14 cellular contexts compared by ENCODE assay signal in the genomic region with DNA sequence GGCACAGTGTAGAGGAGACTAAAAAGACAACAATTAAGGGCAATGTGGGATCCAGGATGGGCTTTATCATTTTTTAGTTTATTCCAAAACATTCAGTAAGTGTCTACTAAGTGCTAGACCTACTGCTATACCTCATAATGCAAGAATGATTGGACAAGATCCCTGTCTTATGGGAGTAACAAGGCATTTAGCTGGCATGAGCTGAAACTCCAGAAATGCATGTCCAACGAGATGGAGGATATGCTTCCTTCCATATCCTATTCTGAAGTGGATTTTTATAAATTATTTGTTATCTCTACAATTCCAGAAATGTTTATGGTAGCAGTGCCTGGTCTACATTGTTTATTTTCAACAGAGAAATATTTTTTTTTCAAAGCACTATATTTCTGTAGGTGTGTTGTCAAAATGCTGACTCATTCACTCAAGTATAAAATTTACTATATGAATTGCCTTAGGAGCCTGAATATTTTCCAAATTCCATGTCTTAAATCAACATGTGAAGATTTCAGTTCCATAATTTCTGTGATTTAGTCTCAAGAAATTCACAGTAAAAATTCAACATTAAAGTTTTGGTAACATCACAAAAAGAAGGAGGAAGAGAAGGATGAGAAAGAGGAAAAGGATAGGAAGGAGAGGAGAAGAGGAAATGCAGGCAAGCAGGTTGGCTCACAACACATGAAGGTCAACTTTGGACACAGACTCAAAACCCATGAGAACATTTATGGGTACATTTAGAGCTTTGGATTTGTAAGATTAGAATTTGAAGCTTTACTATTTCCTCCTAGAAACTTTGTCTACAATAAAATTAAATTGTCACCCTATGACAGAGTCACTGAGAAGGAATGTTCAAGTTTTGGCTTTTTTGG.
DNase-seq lines count a peak whose midpoint lies in the region; ATAC-seq and TF ChIP-seq lines count a peak whose summit lies in the region.
"Had no signal": no experiment of that assay in that cellular context is flagged by ENCODE, and none has a peak within 500 bp of the region (broad histone marks: within the 10 kb centered on the region; RNA-seq: fewer than 3 reads in every experiment).

No MANE protein-coding gene starts in this region.

- H3K9me3 ChIP-seq in PC-9 (ENCODE audit: insufficient read depth, low read depth) (no peaks in the 10 kb centered on the region), iPS-20b (ENCODE audit: insufficient read depth, low read depth, low read length) (no peaks in the 10 kb centered on the region), smooth muscle cell (replicated peaks; ENCODE audit: low read depth) (no peaks in the 10 kb centered on the region), right cardiac atrium (ENCODE audit: control insufficient read depth, low read length) (no peaks in the 10 kb centered on the region)
- H3K9me3 ChIP-seq: HAP-1 had no signal

- intact Hi-C loops in PC-9 (cut with micrococcal nuclease; ENCODE audit: unreplicated experiment) = no loop called here
- intact Hi-C loops in right cardiac atrium (cut with DNase I) = no loop called here

- H3K27ac ChIP-seq in GM23338 (ENCODE audit: low read depth) = peak overlapping the region; percentile 34; the same call in 1 of the 2 replicates
- H3K27ac ChIP-seq in PC-9 = peak overlapping the region; percentile 51
- H3K27ac ChIP-seq in iPS-20b (ENCODE audit: low read length) = peak overlapping the region; percentile 24
- H3K27ac ChIP-seq in smooth muscle cell (ENCODE audit: low read depth) = no peak overlapping the region
- H3K27ac ChIP-seq in right cardiac atrium (ENCODE audit: low read length) = no peak overlapping the region

- no peaks in the 10 kb centered on the region for H3K9me2 ChIP-seq in GM23338 (ENCODE audit: insufficient read depth)
- H3K9me2 ChIP-seq in PC-9 (ENCODE audit: insufficient read depth) = no peaks in the 10 kb centered on the region

- H3K4me1 ChIP-seq in GM23338 (ENCODE audit: insufficient read depth) = peaks cover 15% of the 10 kb centered on the region
- peaks cover 12% of the 10 kb centered on the region for H3K4me1 ChIP-seq in PC-9 (replicated peaks; ENCODE audit: insufficient read depth)
- H3K4me1 ChIP-seq in iPS-20b (ENCODE audit: insufficient read depth, low read length) = peaks cover 15% of the 10 kb centered on the region
- H3K4me1 ChIP-seq in smooth muscle cell (ENCODE audit: low read depth) = no peaks in the 10 kb centered on the region
- H3K4me1 ChIP-seq in right cardiac atrium (ENCODE audit: control insufficient read depth, insufficient read depth, low read length) = no peaks in the 10 kb centered on the region
- H3K4me1 ChIP-seq: HAP-1 had no signal

- H3K9ac ChIP-seq in iPS-20b (ENCODE audit: low read depth, low read length) (no peak overlapping the region), smooth muscle cell (ENCODE audit: low read depth) (no peak overlapping the region)

- H3K36me3 ChIP-seq in GM23338 (ENCODE audit: insufficient read depth) = no peaks in the 10 kb centered on the region
- no peaks in the 10 kb centered on the region for H3K36me3 ChIP-seq in PC-9 (ENCODE audit: low read depth)
- no peaks in the 10 kb centered on the region for H3K36me3 ChIP-seq in iPS-20b (ENCODE audit: insufficient read depth, low read depth, low read length)
- no peaks in the 10 kb centered on the region for H3K36me3 ChIP-seq in smooth muscle cell (ENCODE audit: low read depth)
- H3K36me3 ChIP-seq: HAP-1 had no signal

- POLR2A ChIA-PET in PC-9 (lab: Charles Lee; ENCODE audit: unreplicated experiment) = no interaction called here

- ATAC-seq in GM23338 = no peak
- no peak for ATAC-seq in GM21529 (IDR thresholded peaks at IDR 0.05; ENCODE audit: unreplicated experiment)
- no peak for ATAC-seq in right cardiac atrium
- ATAC-seq: left ventricle myocardium superior had no signal

- H3K4me3 ChIP-seq in GM23338 (no peak overlapping the region), PC-9 (no peak overlapping the region), iPS-20b (ENCODE audit: low read length) (no peak overlapping the region), smooth muscle cell (no peak overlapping the region), right cardiac atrium (ENCODE audit: low read length) (no peak overlapping the region)
- H3K4me3 ChIP-seq: HAP-1 had no signal

- CTCF ChIA-PET in PC-9 (lab: Charles Lee) = no interaction called here

- no peaks in the 10 kb centered on the region; the same call in 1 of the 3 replicates for H3K9me3 Mint-ChIP-seq in GM23338
- H3K9me3 Mint-ChIP-seq in progenitor cell of endocrine pancreas (ENCODE audit: low read depth) = no peaks in the 10 kb centered on the region
- H3K9me3 Mint-ChIP-seq: activated naive CD4-positive, alpha-beta T cell treated with anti-CD3 and anti-CD28 coated beads, Interleukin-2, amount 10 ng/mL, durations not matched to agents 7 days and 5 days; T-helper 2 cell treated with Interferon-gamma antibody and Interleukin-4, amounts not matched to agents 5 μg/mL and 100 μg/mL, for 36 hours had no signal

- peaks cover 44% of the 10 kb centered on the region for H3K4me1 Mint-ChIP-seq in GM23338
- H3K4me1 Mint-ChIP-seq in progenitor cell of endocrine pancreas (ENCODE audit: low read depth) = no peaks in the 10 kb centered on the region
- H3K4me1 Mint-ChIP-seq: activated naive CD4-positive, alpha-beta T cell treated with anti-CD3 and anti-CD28 coated beads, Interleukin-2, amount 10 ng/mL, durations not matched to agents 7 days and 5 days had no signal

- H3K4me3 Mint-ChIP-seq in GM23338 = no peak overlapping the region; the same call in 2 of the 3 replicates
- no peak overlapping the region for H3K4me3 Mint-ChIP-seq in progenitor cell of endocrine pancreas (ENCODE audit: low read depth)
- H3K4me3 Mint-ChIP-seq: activated naive CD4-positive, alpha-beta T cell treated with anti-CD3 and anti-CD28 coated beads, Interleukin-2, amount 10 ng/mL, durations not matched to agents 7 days and 5 days; T-helper 2 cell treated with Interferon-gamma antibody and Interleukin-4, amounts not matched to agents 5 μg/mL and 100 μg/mL, for 36 hours had no signal

- DNase-seq in GM23338 (ENCODE audit: low spot score) (no peak), PC-9 (no peak), smooth muscle cell (lab: John Stamatoyannopoulos, UW; ENCODE audit: unreplicated experiment) (no peak), progenitor cell of endocrine pancreas (ENCODE audit: low spot score, unreplicated experiment) (no peak), right cardiac atrium (no peak)
- DNase-seq: activated naive CD4-positive, alpha-beta T cell treated with anti-CD3 and anti-CD28 coated beads, Interleukin-2, amount 10 ng/mL, durations not matched to agents 7 days and 5 days; effector CD4-positive, alpha-beta T cell; left ventricle myocardium superior; NCI-H1092 treated with DMSO at 0.1 percent for 48 hours; Right ventricle myocardium superior had no signal

- H3K27me3 ChIP-seq in GM23338 (ENCODE audit: insufficient read depth) (no peaks in the 10 kb centered on the region), PC-9 (ENCODE audit: insufficient read depth, low read depth) (no peaks in the 10 kb centered on the region), iPS-20b (ENCODE audit: insufficient read depth, low read length) (no peaks in the 10 kb centered on the region), smooth muscle cell (ENCODE audit: low read depth) (no peaks in the 10 kb centered on the region), right cardiac atrium (ENCODE audit: control insufficient read depth, insufficient read depth) (no peaks in the 10 kb centered on the region)

- H3K27ac Mint-ChIP-seq in GM23338 (peak overlapping the region; percentile 89), progenitor cell of endocrine pancreas (no peak overlapping the region)
- H3K27ac Mint-ChIP-seq: activated naive CD4-positive, alpha-beta T cell treated with anti-CD3 and anti-CD28 coated beads, Interleukin-2, amount 10 ng/mL, durations not matched to agents 7 days and 5 days; T-helper 2 cell treated with Interferon-gamma antibody and Interleukin-4, amounts not matched to agents 5 μg/mL and 100 μg/mL, for 36 hours had no signal

- no peak overlapping the region for H3K4me2 ChIP-seq in GM23338
- peak overlapping the region; percentile 3 for H3K4me2 ChIP-seq in PC-9
- peak overlapping the region; percentile 2 for H3K4me2 ChIP-seq in smooth muscle cell

- no peaks in the 10 kb centered on the region for H3F3A ChIP-seq in GM23338 (replicated peaks; ENCODE audit: low read depth)
- no peaks in the 10 kb centered on the region for H3F3A ChIP-seq in PC-9 (ENCODE audit: insufficient read depth, low read depth)
- peaks cover under 1% of the 10 kb centered on the region for H3F3A ChIP-seq in smooth muscle cell (ENCODE audit: low read depth)

- no peak for TF ChIP-seq CTCF in GM23338 (conservative IDR thresholded peaks at IDR 0.05; ENCODE audit: low read depth in 2 of 2)
- TF ChIP-seq CTCF in PC-9 (conservative IDR thresholded peaks at IDR 0.05) = no peak
- no peak for TF ChIP-seq CTCF in smooth muscle cell (IDR thresholded peaks at IDR 0.05; ENCODE audit: borderline replicate concordance, insufficient read depth, poor library complexity, severe bottlenecking)
- TF ChIP-seq CTCF in progenitor cell of endocrine pancreas (IDR thresholded peaks at IDR 0.05; ENCODE audit: unreplicated experiment) = no peak

- no peaks in the 10 kb centered on the region for H3K27me3 Mint-ChIP-seq in GM23338 (ENCODE audit: insufficient read depth, low read depth, poor library complexity)
- peaks cover 11% of the 10 kb centered on the region for H3K27me3 Mint-ChIP-seq in progenitor cell of endocrine pancreas
- H3K27me3 Mint-ChIP-seq: activated naive CD4-positive, alpha-beta T cell treated with anti-CD3 and anti-CD28 coated beads, Interleukin-2, amount 10 ng/mL, durations not matched to agents 7 days and 5 days had no signal

- H2AFZ ChIP-seq in GM23338 (no peak overlapping the region), PC-9 (peak overlapping the region; percentile 46), smooth muscle cell (ENCODE audit: low read depth) (no peak overlapping the region)

- 48% methylated on average over 1 of the region's 1 CpG for WGBS in smooth muscle cell (ENCODE audit: low lambda C conversion rate)
- WGBS in right cardiac atrium = 55% methylated on average over 1 of the region's 1 CpG

- no TSS peak for BruUV-seq in PC-9 (replicated peaks; lab: Mats Ljungman, UMichigan)

- H3K79me2 ChIP-seq in GM23338 (replicated peaks; ENCODE audit: insufficient read depth) (no peaks in the 10 kb centered on the region), PC-9 (ENCODE audit: low read depth) (no peaks in the 10 kb centered on the region), smooth muscle cell (ENCODE audit: low read depth) (no peaks in the 10 kb centered on the region)

- H3K36me3 Mint-ChIP-seq in GM23338 (ENCODE audit: low read depth) = peaks cover 6% of the 10 kb centered on the region; the same call in 2 of the 3 replicates
- no peaks in the 10 kb centered on the region for H3K36me3 Mint-ChIP-seq in progenitor cell of endocrine pancreas (ENCODE audit: insufficient read depth)
- H3K36me3 Mint-ChIP-seq: activated naive CD4-positive, alpha-beta T cell treated with anti-CD3 and anti-CD28 coated beads, Interleukin-2, amount 10 ng/mL, durations not matched to agents 7 days and 5 days had no signal

- H4K20me1 ChIP-seq in GM23338 (replicated peaks; ENCODE audit: insufficient read depth) = no peaks in the 10 kb centered on the region
- no peaks in the 10 kb centered on the region for H4K20me1 ChIP-seq in PC-9 (ENCODE audit: insufficient read depth)
- no peaks in the 10 kb centered on the region for H4K20me1 ChIP-seq in smooth muscle cell (ENCODE audit: low read depth)

TF ChIP-seq in GM23338, 12 proteins besides CTCF, POLR2A, EP300 and RAD21 (continues in another document):
- no peak for TF ChIP-seq EZH2phosphoT487 (IDR thresholded peaks at IDR 0.05; ENCODE audit: unreplicated experiment)

Comparison
In these comparisons a context has a peak if more than half of its experiments do, and no peak if none do; other contexts are left out.
1. H3K27ac ChIP-seq: peak in GM23338 (single experiment), PC-9 (single experiment) and iPS-20b (single experiment); none in smooth muscle cell (single experiment) and right cardiac atrium (single experiment).